8 cellular contexts compared by ENCODE assay signal in genomic region chr12:9064201-9064814, GRCh38. TPM values are rescaled to one million over a fixed set of nuclear protein-coding genes. Genes with fewer than 3 reads are reported as not detected.
DNase-seq lines count a peak whose midpoint lies in the region; ATAC-seq and TF ChIP-seq lines count a peak whose summit lies in the region.

No MANE protein-coding gene starts in this region.

- ATAC-seq in HG03565 (IDR thresholded peaks at IDR 0.05; ENCODE audit: unreplicated experiment) (peak; percentile 60), heart right ventricle (peak; percentile 77 to 88 (median 87))

- TF ChIP-seq CTCF in GM12872 (IDR thresholded peaks at IDR 0.05; ENCODE audit: insufficient read depth, low read depth, low read length) (peak; percentile 33; the same call in 1 of the 3 replicates), heart right ventricle (IDR thresholded peaks at IDR 0.05) (peak in 8 of 9 donors; percentile 40 to 68 (median 54)), ovary (IDR thresholded peaks at IDR 0.05) (peak; percentile 10 to 55 (median 39))

- peak overlapping the region; percentile 83 for H3K4me3 ChIP-seq in SJSA1
- H3K4me3 ChIP-seq in heart right ventricle = peak overlapping the region; percentile 70 to 98 (median 92)
- peak overlapping the region; percentile 99 for H3K4me3 ChIP-seq in ovary
- peak overlapping the region; percentile 78 for H3K4me3 ChIP-seq in urinary bladder (ENCODE audit: low read depth, low read length)

- peaks cover 5% of the 10 kb centered on the region; the same call in 1 of the 2 replicates for H3K27me3 ChIP-seq in SJSA1 (replicated peaks)
- H3K27me3 ChIP-seq in heart right ventricle = no peaks in the 10 kb centered on the region
- no peaks in the 10 kb centered on the region for H3K27me3 ChIP-seq in ovary

- peak; percentile 31 for TF ChIP-seq POLR2A in ovary (IDR thresholded peaks at IDR 0.05)

- H3K36me3 ChIP-seq in SJSA1 = peaks cover 4% of the 10 kb centered on the region
- peaks cover 0 to 31% (median 16%) of the 10 kb centered on the region in 9 donors for H3K36me3 ChIP-seq in heart right ventricle
- no peaks in the 10 kb centered on the region for H3K36me3 ChIP-seq in ovary
- H3K36me3 ChIP-seq in urinary bladder (ENCODE audit: insufficient read depth) = no peaks in the 10 kb centered on the region

- WGBS in heart right ventricle, 2 donors = 1% methylated on average over 49 to 51 of the region's 51 CpGs
- WGBS in ovary, 3 donors = 0 to 1% (median 1%) methylated on average over 42 to 51 of the region's 51 CpGs
- WGBS in urinary bladder = 1% methylated on average over 51 of the region's 51 CpGs

- TF ChIP-seq EP300 in ovary (IDR thresholded peaks at IDR 0.05) = no peak

- intact Hi-C loops in heart right ventricle (cut with DNase I) = loop anchor here in 1 of 10 donors (10.0 kb wide), 1 partner anchor 400 kb away; no protein-coding TSS in a partner anchor
- intact Hi-C loops in ovary (cut with DNase I) = no loop called here

- H3K27ac ChIP-seq in SJSA1 (peak overlapping the region; percentile 65), heart right ventricle (peak overlapping the region; percentile 94 to 99 (median 98)), ovary (peak overlapping the region; percentile 80 to 99), urinary bladder (ENCODE audit: low read depth) (peak overlapping the region; percentile 95)

- peaks cover 11% of the 10 kb centered on the region; the same call in 1 of the 2 replicates for H3K4me1 ChIP-seq in SJSA1 (replicated peaks)
- peaks cover 4 to 24% (median 14%) of the 10 kb centered on the region in 9 donors for H3K4me1 ChIP-seq in heart right ventricle
- peaks cover 4% of the 10 kb centered on the region for H3K4me1 ChIP-seq in ovary (ENCODE audit: insufficient read depth)
- no peaks in the 10 kb centered on the region for H3K4me1 ChIP-seq in urinary bladder (ENCODE audit: insufficient read depth)

- DNase-seq in SJSA1 (ENCODE audit: low read depth in 1 of 2, low spot score in 2 of 2) (peak; percentile 51 to 58), amniotic epithelial cell (ENCODE audit: low read depth) (peak; percentile 31), heart right ventricle (peak; percentile 61), ovary (peak; percentile 56 to 71 (median 67)), NCI-H2029 treated with DMSO at 0.1 percent for 48 hours (lab: John Stamatoyannopoulos, UW) (no peak)

- H3K9me3 ChIP-seq in SJSA1 (replicated peaks) (peaks cover 3% of the 10 kb centered on the region; the same call in 1 of the 2 replicates), heart right ventricle (no peaks in the 10 kb centered on the region), ovary (no peaks in the 10 kb centered on the region)

RNA-seq across cellular contexts. Expression of gene A2M, which starts 51.4 kb away (rescaled TPM):
- total RNA-seq in SJSA1 (2014; rRNA removed; shearing (Covaris generic)) = 0.50 and 0.55 TPM in 2 replicates
- total RNA-seq in heart right ventricle = 1,000 to 10,000 TPM in 1 of 10 donors, 100 to 1,000 TPM in 9; 296 to 1,678 (median 530) TPM
- polyA plus RNA-seq in heart right ventricle = 100 to 1,000 TPM; 194 to 244 TPM
- 100 to 1,000 TPM in 5 of 7 donors, 10 to 100 TPM in 2; 50.5 to 426 (median 222) TPM for total RNA-seq in ovary
- polyA plus RNA-seq in ovary = 100 to 1,000 TPM; 125 to 926 TPM
- total RNA-seq in urinary bladder = 428 TPM
- 990 TPM for polyA plus RNA-seq in urinary bladder

Comparison
In these comparisons a context has a peak if more than half of its experiments do, and no peak if none do; other contexts are left out.
1. RNA of gene A2M, which starts 51.4 kb away (total RNA-seq): 296 to 1,678 TPM in heart right ventricle, 428 TPM in urinary bladder (single experiment) and 50.5 to 426 TPM in ovary; 0.50 to 0.55 TPM in SJSA1; every median in the first group is over 10 times any median in the second.
2. Peak in every context shown above with its lines, with median percentiles within 50 percentile points of each other: CTCF ChIP-seq, H3K27ac ChIP-seq and H3K4me3 ChIP-seq.